9 cellular contexts compared by ENCODE assay signal in the genomic region with DNA sequence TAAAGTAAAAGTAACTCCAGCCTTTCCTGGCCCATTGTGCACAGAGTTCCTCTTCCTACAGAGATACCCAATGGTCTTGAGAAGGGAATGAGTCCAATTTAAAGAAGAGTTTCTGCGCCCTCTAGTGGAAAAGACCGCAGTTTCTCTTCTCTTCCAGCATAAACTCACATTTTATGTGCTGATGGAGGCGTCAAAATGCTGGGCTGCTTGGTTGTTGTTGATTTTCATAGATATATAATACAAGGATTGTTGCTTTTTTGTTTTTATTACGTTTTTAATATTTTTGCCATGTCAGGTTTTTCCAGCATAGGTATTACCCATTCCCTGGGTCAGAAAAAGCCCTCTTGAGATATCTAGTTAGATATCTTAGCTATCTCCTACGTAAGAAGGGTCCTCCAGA.
DNase-seq lines count a peak whose midpoint lies in the region; ATAC-seq, FAIRE-seq and TF ChIP-seq lines count a peak whose summit lies in the region.
"Had no signal": no experiment of that assay in that cellular context is flagged by ENCODE, and none has a peak within 500 bp of the region (broad histone marks: within the 10 kb centered on the region; RNA-seq: fewer than 3 reads in every experiment).

No MANE protein-coding gene starts in this region.

- H3K4me1 ChIP-seq in A549 (no peaks in the 10 kb centered on the region), prostate gland (replicated peaks) (no peaks in the 10 kb centered on the region)

- under 1% methylated on average over 5 of the region's 5 CpGs for WGBS in A549 (ENCODE audit: missing lambda C conversion rate)
- 34% methylated on average over 5 of the region's 5 CpGs for WGBS in prostate gland

- H3K4me1 Mint-ChIP-seq in stimulated activated effector memory CD8-positive, alpha-beta T cell treated with anti-CD3 and anti-CD28 coated beads, Interleukin-12 subunit alpha, Interleukin-12 subunit beta, amount 100 ng/mL, for 72 hours: no peaks in the 10 kb centered on the region

- intact Hi-C loops in prostate gland (cut with DNase I): no loop called here

- H3K9me3 ChIP-seq in A549 (no peaks in the 10 kb centered on the region), prostate gland (no peaks in the 10 kb centered on the region)

- no peaks in the 10 kb centered on the region for H3K36me3 ChIP-seq in prostate gland

- no peak overlapping the region for H3K4me2 ChIP-seq in A549

- ATAC-seq in A549 (peak in 1 of 2 experiments; percentile 54; a peak in 1 of 6 replicates), HG03039 (IDR thresholded peaks at IDR 0.05; ENCODE audit: unreplicated experiment) (no peak)
- no peak for ATAC-seq in stimulated activated effector memory CD8-positive, alpha-beta T cell treated with anti-CD3 and anti-CD28 coated beads, Interleukin-12 subunit alpha, Interleukin-12 subunit beta, amount 100 ng/mL, for 72 hours

- TF ChIP-seq CTCF in A549 (IDR thresholded peaks at IDR 0.05) (peak; percentile 13; the same call in 1 of the 3 replicates), GM12865 (IDR thresholded peaks at IDR 0.05; ENCODE audit: insufficient read depth, low read depth, low read length, missing control alignments) (peak; percentile 12), cardiac fibroblast (IDR thresholded peaks at IDR 0.05; ENCODE audit: low read depth, low read length) (no peak), prostate gland (IDR thresholded peaks at IDR 0.05) (peak in 3 of 4 experiments; percentile 23 to 32 (median 25))

- FAIRE-seq in A549 (lab: Jason Lieb, UNC): no peak
- no peak for FAIRE-seq in RCC 7860 (lab: Jason Lieb, UNC)
- FAIRE-seq: colon had no signal

- TF ChIP-seq RAD21 in A549 (conservative IDR thresholded peaks at IDR 0.05 in 1 of 2, IDR thresholded peaks at IDR 0.05 in 1 of 2): no peak

- CTCF ChIA-PET in A549 (lab: Yijun Ruan, JAX): interaction anchor here (0.8 to 1.9 kb wide), 3 partner anchors 9 to 272 kb away, joined by 3 to 6 read pairs (median 3); no protein-coding TSS in a partner anchor

- no peak for TF ChIP-seq POLR2A in A549 (IDR thresholded peaks at IDR 0.05; ENCODE audit: low read length)
- TF ChIP-seq POLR2A in prostate gland (IDR thresholded peaks at IDR 0.05): no peak

- no peak overlapping the region for H3K4me3 ChIP-seq in A549
- H3K4me3 ChIP-seq in GM12865 (ENCODE audit: low read depth, low read length): no peak overlapping the region
- no peak overlapping the region for H3K4me3 ChIP-seq in cardiac fibroblast (replicated peaks in 1 of 2; ENCODE audit: low read depth in 2 of 2, low read length in 2 of 2)
- H3K4me3 ChIP-seq in prostate gland: no peak overlapping the region

- TF ChIP-seq EP300 in A549 (IDR thresholded peaks at IDR 0.05): no peak

- DNase-seq in A549 (ENCODE audit: low read depth in 1 of 2, low spot score in 1 of 2) (peak in 1 of 2 experiments; percentile 49), GM12865 (ENCODE audit: low read depth) (peak; percentile 11), NCI-H748 (lab: John Stamatoyannopoulos, UW; ENCODE audit: unreplicated experiment) (peak; percentile 71), cardiac fibroblast (ENCODE audit: low read depth in 2 of 2) (peak; percentile 11 to 33), prostate gland (ENCODE audit: low spot score) (no peak), RCC 7860 (ENCODE audit: low spot score) (no peak)
- DNase-seq in stimulated activated effector memory CD8-positive, alpha-beta T cell treated with anti-CD3 and anti-CD28 coated beads, Interleukin-12 subunit alpha, Interleukin-12 subunit beta, amount 100 ng/mL, for 72 hours (ENCODE audit: low spot score in 2 of 2): no peak

- H3K9me3 Mint-ChIP-seq in stimulated activated effector memory CD8-positive, alpha-beta T cell treated with anti-CD3 and anti-CD28 coated beads, Interleukin-12 subunit alpha, Interleukin-12 subunit beta, amount 100 ng/mL, for 72 hours: no peaks in the 10 kb centered on the region

- POLR2A ChIA-PET in A549 (lab: Yijun Ruan, JAX): no interaction called here

- H3K36me3 Mint-ChIP-seq in stimulated activated effector memory CD8-positive, alpha-beta T cell treated with anti-CD3 and anti-CD28 coated beads, Interleukin-12 subunit alpha, Interleukin-12 subunit beta, amount 100 ng/mL, for 72 hours: no peaks in the 10 kb centered on the region

- no peaks in the 10 kb centered on the region for H3K27me3 ChIP-seq in prostate gland (replicated peaks; ENCODE audit: insufficient read depth)

- H3K27ac ChIP-seq in A549 (no peak overlapping the region), prostate gland (no peak overlapping the region)

- H3K27ac Mint-ChIP-seq in stimulated activated effector memory CD8-positive, alpha-beta T cell treated with anti-CD3 and anti-CD28 coated beads, Interleukin-12 subunit alpha, Interleukin-12 subunit beta, amount 100 ng/mL, for 72 hours: no peak overlapping the region

- no peak overlapping the region for H3K4me3 Mint-ChIP-seq in stimulated activated effector memory CD8-positive, alpha-beta T cell treated with anti-CD3 and anti-CD28 coated beads, Interleukin-12 subunit alpha, Interleukin-12 subunit beta, amount 100 ng/mL, for 72 hours

TF ChIP-seq in A549, 52 proteins besides CTCF, POLR2A, EP300 and RAD21:
- no peak for TF ChIP-seq RFX5 (IDR thresholded peaks at IDR 0.05)
- TF ChIP-seq, protein P1, sequence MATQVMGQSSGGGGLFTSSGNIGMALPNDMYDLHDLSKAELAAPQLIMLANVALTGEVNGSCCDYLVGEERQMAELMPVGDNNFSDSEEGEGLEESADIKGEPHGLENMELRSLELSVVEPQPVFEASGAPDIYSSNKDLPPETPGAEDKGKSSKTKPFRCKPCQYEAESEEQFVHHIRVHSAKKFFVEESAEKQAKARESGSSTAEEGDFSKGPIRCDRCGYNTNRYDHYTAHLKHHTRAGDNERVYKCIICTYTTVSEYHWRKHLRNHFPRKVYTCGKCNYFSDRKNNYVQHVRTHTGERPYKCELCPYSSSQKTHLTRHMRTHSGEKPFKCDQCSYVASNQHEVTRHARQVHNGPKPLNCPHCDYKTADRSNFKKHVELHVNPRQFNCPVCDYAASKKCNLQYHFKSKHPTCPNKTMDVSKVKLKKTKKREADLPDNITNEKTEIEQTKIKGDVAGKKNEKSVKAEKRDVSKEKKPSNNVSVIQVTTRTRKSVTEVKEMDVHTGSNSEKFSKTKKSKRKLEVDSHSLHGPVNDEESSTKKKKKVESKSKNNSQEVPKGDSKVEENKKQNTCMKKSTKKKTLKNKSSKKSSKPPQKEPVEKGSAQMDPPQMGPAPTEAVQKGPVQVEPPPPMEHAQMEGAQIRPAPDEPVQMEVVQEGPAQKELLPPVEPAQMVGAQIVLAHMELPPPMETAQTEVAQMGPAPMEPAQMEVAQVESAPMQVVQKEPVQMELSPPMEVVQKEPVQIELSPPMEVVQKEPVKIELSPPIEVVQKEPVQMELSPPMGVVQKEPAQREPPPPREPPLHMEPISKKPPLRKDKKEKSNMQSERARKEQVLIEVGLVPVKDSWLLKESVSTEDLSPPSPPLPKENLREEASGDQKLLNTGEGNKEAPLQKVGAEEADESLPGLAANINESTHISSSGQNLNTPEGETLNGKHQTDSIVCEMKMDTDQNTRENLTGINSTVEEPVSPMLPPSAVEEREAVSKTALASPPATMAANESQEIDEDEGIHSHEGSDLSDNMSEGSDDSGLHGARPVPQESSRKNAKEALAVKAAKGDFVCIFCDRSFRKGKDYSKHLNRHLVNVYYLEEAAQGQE (IDR thresholded peaks at IDR 0.05): no peak
- peak; percentile 17 for TF ChIP-seq MAFK (IDR thresholded peaks at IDR 0.05; ENCODE audit: partially characterized antibody)

Comparison
In these comparisons a context has a peak if more than half of its experiments do, and no peak if none do; other contexts are left out.
1. DNase-seq: peak in GM12865 (single experiment), NCI-H748 (single experiment) and cardiac fibroblast (2 of 2); none in prostate gland (single experiment), stimulated activated effector memory CD8-positive, alpha-beta T cell treated with anti-CD3 and anti-CD28 coated beads, Interleukin-12 subunit alpha, Interleukin-12 subunit beta, amount 100 ng/mL, for 72 hours (0 of 2) and RCC 7860 (single experiment).